1 cellular context compared by ENCODE assay signal in genomic region chr11:128165572-128165971, GRCh38.
TF ChIP-seq lines count a peak whose summit lies in the region.

No MANE protein-coding gene starts in this region.

TF ChIP-seq in HepG2, 621 proteins besides CTCF, POLR2A, EP300 and RAD21 (continued from another document):
- TF ChIP-seq, protein P1, sequence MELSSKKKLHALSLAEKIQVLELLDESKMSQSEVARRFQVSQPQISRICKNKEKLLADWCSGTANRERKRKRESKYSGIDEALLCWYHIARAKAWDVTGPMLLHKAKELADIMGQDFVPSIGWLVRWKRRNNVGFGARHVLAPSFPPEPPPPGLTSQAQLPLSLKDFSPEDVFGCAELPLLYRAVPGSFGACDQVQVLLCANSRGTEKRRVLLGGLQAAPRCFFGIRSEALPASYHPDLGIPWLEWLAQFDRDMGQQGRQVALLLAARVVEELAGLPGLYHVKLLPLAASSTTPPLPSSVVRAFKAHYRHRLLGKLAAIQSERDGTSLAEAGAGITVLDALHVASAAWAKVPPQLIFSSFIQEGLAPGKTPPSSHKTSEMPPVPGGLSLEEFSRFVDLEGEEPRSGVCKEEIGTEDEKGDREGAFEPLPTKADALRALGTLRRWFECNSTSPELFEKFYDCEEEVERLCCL (CRISPR knock-in tag; IDR thresholded peaks at IDR 0.05; ENCODE audit: borderline replicate concordance): no peak
